In the genomic region with DNA sequence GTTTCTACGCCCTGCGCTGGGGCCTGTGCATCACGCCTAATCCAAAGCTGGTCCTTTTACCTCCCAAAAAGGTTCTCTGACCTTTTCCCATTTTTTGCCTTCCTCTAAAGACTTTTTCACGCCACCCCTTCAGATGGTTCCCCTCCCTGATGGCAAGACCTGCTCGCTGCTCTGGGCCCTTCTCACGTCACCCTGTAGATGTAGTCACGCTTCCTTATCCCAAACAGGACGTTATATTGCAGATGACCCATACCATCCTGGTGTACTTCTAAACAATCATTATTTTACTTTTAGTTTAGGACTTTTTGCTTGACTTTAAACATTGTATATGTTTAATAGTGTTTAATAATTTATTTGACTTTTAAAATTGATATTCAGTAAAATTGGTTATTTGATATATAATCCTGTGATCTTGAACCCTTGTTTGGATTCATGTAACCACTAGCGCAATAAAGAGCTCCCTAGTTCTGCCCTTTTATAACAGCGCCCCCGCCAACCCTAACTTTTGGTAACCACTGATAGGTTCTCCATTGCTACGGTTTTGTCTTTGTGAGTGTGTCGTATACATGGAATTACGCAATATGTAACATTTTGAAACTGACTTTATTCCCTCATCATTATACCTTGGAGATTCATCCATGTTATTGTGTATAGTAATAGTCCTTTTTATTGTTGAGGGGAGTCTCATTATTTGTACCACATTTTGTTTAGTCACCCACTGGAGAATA, we compare ENCODE assay signal across 8 cellular contexts. TPM values are rescaled to one million over a fixed set of nuclear protein-coding genes. Genes with fewer than 3 reads are reported as not detected.
DNase-seq lines count a peak whose midpoint lies in the region; ATAC-seq and TF ChIP-seq lines count a peak whose summit lies in the region.

No MANE protein-coding gene starts in this region.

- no peak for TF ChIP-seq CTCF in gastroesophageal sphincter (IDR thresholded peaks at IDR 0.05)

- H3K27me3 ChIP-seq in gastroesophageal sphincter: no peaks in the 10 kb centered on the region

- H3K9me3 ChIP-seq in gastroesophageal sphincter: no peaks in the 10 kb centered on the region

- H3K4me3 ChIP-seq in gastroesophageal sphincter: peak overlapping the region; percentile 69 to 72

- no peak for TF ChIP-seq POLR2A in gastroesophageal sphincter (IDR thresholded peaks at IDR 0.05)

- peak overlapping the region; percentile 63 for H3K27ac Mint-ChIP-seq in activated CD4-positive, alpha-beta T cell treated with anti-CD3 and anti-CD28 coated beads, Interleukin-2, amount 10 ng/mL, durations not matched to agents 7 days and 5 days
- peak overlapping the region; percentile 85 to 88 for H3K27ac Mint-ChIP-seq in T-cell

- peak overlapping the region; percentile 84 for H3K4me3 Mint-ChIP-seq in activated CD4-positive, alpha-beta T cell treated with anti-CD3 and anti-CD28 coated beads, Interleukin-2, amount 10 ng/mL, durations not matched to agents 7 days and 5 days
- H3K4me3 Mint-ChIP-seq in T-cell: peak overlapping the region; percentile 88 to 96 (median 91)

- DNase-seq in activated CD4-positive, alpha-beta T cell treated with anti-CD3 and anti-CD28 coated beads, Interleukin-2, amount 10 ng/mL, durations not matched to agents 7 days and 5 days: no peak
- DNase-seq in activated CD4-positive, alpha-beta T cell treated with anti-CD3 and anti-CD28 coated beads for 1 hour: no peak
- DNase-seq in T-cell: no peak
- no peak for DNase-seq in sciatic nerve (ENCODE audit: low spot score)
- no peak for DNase-seq in KG1 (lab: John Stamatoyannopoulos, UW)

- intact Hi-C loops in sciatic nerve (cut with DNase I): no loop called here

- H3K36me3 Mint-ChIP-seq in activated CD4-positive, alpha-beta T cell treated with anti-CD3 and anti-CD28 coated beads, Interleukin-2, amount 10 ng/mL, durations not matched to agents 7 days and 5 days (ENCODE audit: low read depth): no peaks in the 10 kb centered on the region
- no peaks in the 10 kb centered on the region for H3K36me3 Mint-ChIP-seq in T-cell

- H3K9me3 Mint-ChIP-seq in activated CD4-positive, alpha-beta T cell treated with anti-CD3 and anti-CD28 coated beads, Interleukin-2, amount 10 ng/mL, durations not matched to agents 7 days and 5 days: no peaks in the 10 kb centered on the region
- no peaks in the 10 kb centered on the region for H3K9me3 Mint-ChIP-seq in T-cell

- CTCF ChIA-PET in activated CD4-positive, alpha-beta T cell treated with anti-CD3 and anti-CD28 coated beads, Interleukin-2, amount 10 ng/mL, durations not matched to agents 7 days and 5 days (lab: Charles Lee): no interaction called here
- CTCF ChIA-PET in T-cell (lab: Charles Lee): no interaction called here

- WGBS in gastroesophageal sphincter (ENCODE audit: low coverage in 1 of 2), 2 donors: 42 to 50% methylated on average over 14 of the region's 14 CpGs

- H3K27ac ChIP-seq in gastroesophageal sphincter: peak overlapping the region; percentile 47 to 90 (median 86)

- H3K36me3 ChIP-seq in gastroesophageal sphincter: no peaks in the 10 kb centered on the region

- TF ChIP-seq EP300 in gastroesophageal sphincter (IDR thresholded peaks at IDR 0.05): no peak

- peak in 1 of 4 experiments; percentile 5 for ATAC-seq in T-cell (replicated peaks in 1 of 4)
- no peak for ATAC-seq in gastroesophageal sphincter
- peak; percentile 33 for ATAC-seq in sciatic nerve
- ATAC-seq in HG02623 (IDR thresholded peaks at IDR 0.05; ENCODE audit: unreplicated experiment): no peak
- no peak for ATAC-seq in HG03571 (IDR thresholded peaks at IDR 0.05; ENCODE audit: unreplicated experiment)

- peaks cover 11% of the 10 kb centered on the region for H3K4me1 Mint-ChIP-seq in activated CD4-positive, alpha-beta T cell treated with anti-CD3 and anti-CD28 coated beads, Interleukin-2, amount 10 ng/mL, durations not matched to agents 7 days and 5 days
- H3K4me1 Mint-ChIP-seq in T-cell: peaks cover 12 to 16% (median 15%) of the 10 kb centered on the region in 3 donors

- POLR2A ChIA-PET in activated CD4-positive, alpha-beta T cell treated with anti-CD3 and anti-CD28 coated beads, Interleukin-2, amount 10 ng/mL, durations not matched to agents 7 days and 5 days (lab: Charles Lee): no interaction called here
- POLR2A ChIA-PET in T-cell (lab: Charles Lee): no interaction called here

- H3K4me1 ChIP-seq in gastroesophageal sphincter: peaks cover 0 to 27% (median 0%) of the 10 kb centered on the region in 3 donors

- H3K27me3 Mint-ChIP-seq in activated CD4-positive, alpha-beta T cell treated with anti-CD3 and anti-CD28 coated beads, Interleukin-2, amount 10 ng/mL, durations not matched to agents 7 days and 5 days: peaks cover 47% of the 10 kb centered on the region
- peaks cover 6% of the 10 kb centered on the region in 2 donors for H3K27me3 Mint-ChIP-seq in T-cell

RNA-seq across cellular contexts. Expression of a gene that starts 0.8 kb away (rescaled TPM):
- 1 to 10 TPM; 2.4 to 2.5 TPM for total RNA-seq in activated CD4-positive, alpha-beta T cell treated with anti-CD3 and anti-CD28 coated beads, Interleukin-2, amount 10 ng/mL, durations not matched to agents 7 days and 5 days
- total RNA-seq in T-cell (1 to 10 TPM in 4 of 5 donors, under 1 TPM in 1; 0.90 to 5.7 (median 4.4) TPM), gastroesophageal sphincter (1 to 10 TPM; 2.0 to 8.0 (median 6.7) TPM), sciatic nerve (3.6 TPM)
